In the genomic region with DNA sequence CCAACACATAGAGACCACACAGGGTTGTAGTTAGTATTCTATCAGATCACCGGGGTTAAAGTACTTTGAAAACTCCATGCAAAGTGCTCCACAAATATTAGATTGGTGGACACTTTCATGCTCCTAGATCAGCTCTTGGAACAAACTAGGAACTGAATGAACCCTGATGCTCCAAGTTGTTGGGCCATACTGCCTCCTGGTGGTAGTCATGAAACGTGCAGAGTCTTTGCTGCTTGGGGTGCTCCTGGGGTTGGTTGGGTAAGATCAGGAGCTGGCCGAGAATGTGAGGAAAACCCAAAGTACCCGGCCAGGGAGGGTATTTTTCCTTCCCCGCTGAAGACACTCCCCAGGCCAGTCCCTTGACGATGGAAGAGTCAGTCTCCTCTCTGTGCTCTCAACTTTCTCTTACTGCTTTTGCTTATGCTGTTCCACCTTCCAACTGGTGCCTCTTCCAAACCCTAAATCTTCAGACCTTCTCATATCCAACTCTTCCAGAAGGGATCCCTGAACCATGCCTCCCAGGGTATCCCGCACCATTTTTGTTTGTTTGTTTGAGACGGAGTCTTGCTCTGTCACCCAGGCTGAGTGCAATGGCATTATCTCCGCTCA, we compare ENCODE assay signal across 8 cellular contexts. TPM values are rescaled to one million over a fixed set of nuclear protein-coding genes. Genes with fewer than 3 reads are reported as not detected.
DNase-seq lines count a peak whose midpoint lies in the region; ATAC-seq and TF ChIP-seq lines count a peak whose summit lies in the region.

No MANE protein-coding gene starts in this region.

- POLR2A ChIA-PET in activated CD4-positive, alpha-beta memory T cell treated with anti-CD3 and anti-CD28 coated beads, Interleukin-2, amount 10 ng/mL, durations not matched to agents 7 days and 5 days (lab: Charles Lee): interaction anchor here (0.6 to 1.6 kb wide), 2 partner anchors 324 to 327 kb away, joined by 3 to 6 read pairs; partner anchors contain the start of gene CNNM2

- no peaks in the 10 kb centered on the region for H3K36me3 Mint-ChIP-seq in activated CD4-positive, alpha-beta memory T cell treated with anti-CD3 and anti-CD28 coated beads, Interleukin-2, amount 10 ng/mL, durations not matched to agents 7 days and 5 days (ENCODE audit: low read depth)

- H3K4me1 Mint-ChIP-seq in activated CD4-positive, alpha-beta memory T cell treated with anti-CD3 and anti-CD28 coated beads, Interleukin-2, amount 10 ng/mL, durations not matched to agents 7 days and 5 days: peaks cover 23% of the 10 kb centered on the region

- peaks cover 5% of the 10 kb centered on the region for H3K27me3 Mint-ChIP-seq in activated CD4-positive, alpha-beta memory T cell treated with anti-CD3 and anti-CD28 coated beads, Interleukin-2, amount 10 ng/mL, durations not matched to agents 7 days and 5 days

- no peak for ATAC-seq in GM18858 (IDR thresholded peaks at IDR 0.05; ENCODE audit: unreplicated experiment)

- no peaks in the 10 kb centered on the region for H3K9me3 Mint-ChIP-seq in activated CD4-positive, alpha-beta memory T cell treated with anti-CD3 and anti-CD28 coated beads, Interleukin-2, amount 10 ng/mL, durations not matched to agents 7 days and 5 days

- CTCF ChIA-PET in activated CD4-positive, alpha-beta memory T cell treated with anti-CD3 and anti-CD28 coated beads, Interleukin-2, amount 10 ng/mL, durations not matched to agents 7 days and 5 days (lab: Charles Lee): interaction anchor here (0.6 to 3.0 kb wide), 35 partner anchors 10 to 530 kb away, joined by 3 to 36 read pairs (median 4); partner anchors contain the start of genes ARL3, CNNM2, CYP17A1 and NT5C2

- no peak overlapping the region for H3K4me3 Mint-ChIP-seq in activated CD4-positive, alpha-beta memory T cell treated with anti-CD3 and anti-CD28 coated beads, Interleukin-2, amount 10 ng/mL, durations not matched to agents 7 days and 5 days

- TF ChIP-seq CTCF in AG09319 (IDR thresholded peaks at IDR 0.05; ENCODE audit: low read depth, low read length): peak; percentile 96

- H3K27ac Mint-ChIP-seq in activated CD4-positive, alpha-beta memory T cell treated with anti-CD3 and anti-CD28 coated beads, Interleukin-2, amount 10 ng/mL, durations not matched to agents 7 days and 5 days: no peak overlapping the region

- DNase-seq in AG09319 (ENCODE audit: extremely low read depth, low read depth): peak; percentile 59
- peak; percentile 71 for DNase-seq in GM19238 (ENCODE audit: insufficient read length, low spot score)
- peak; percentile 49 for DNase-seq in NCI-H748 treated with DMSO at 0.1 percent for 48 hours (lab: John Stamatoyannopoulos, UW)
- peak; percentile 69 for DNase-seq in activated CD4-positive, alpha-beta memory T cell treated with anti-CD3 and anti-CD28 coated beads, Interleukin-2, amount 10 ng/mL, durations not matched to agents 7 days and 5 days
- DNase-seq in effector CD8-positive, alpha-beta T cell (lab: John Stamatoyannopoulos, UW): peak; percentile 39
- peak; percentile 96 for DNase-seq in medulla oblongata (ENCODE audit: extremely low spot score)
- peak; percentile 19 to 22 for DNase-seq in stimulated activated CD8-positive, alpha-beta memory T cell treated with anti-CD3 and anti-CD28 coated beads, Interleukin-15, amount 100 ng/mL, for 48 hours (ENCODE audit: low read depth in 2 of 2)

RNA-seq across cellular contexts. Expression of gene RPEL1, which starts 0.9 kb away (rescaled TPM):
- total RNA-seq in activated CD4-positive, alpha-beta memory T cell treated with anti-CD3 and anti-CD28 coated beads, Interleukin-2, amount 10 ng/mL, durations not matched to agents 7 days and 5 days: under 1 TPM in 1 of 2 experiments, not detected in 1; 0.13 TPM

RNA-seq across cellular contexts. Expression of gene INA, which starts 32.2 kb away (rescaled TPM):
- total RNA-seq in activated CD4-positive, alpha-beta memory T cell treated with anti-CD3 and anti-CD28 coated beads, Interleukin-2, amount 10 ng/mL, durations not matched to agents 7 days and 5 days: under 1 TPM; 0.08 to 0.13 TPM

RNA-seq across cellular contexts. Expression of gene NT5C2, which starts 51.7 kb away (rescaled TPM):
- 10 to 100 TPM; 71.8 to 74.0 TPM for total RNA-seq in activated CD4-positive, alpha-beta memory T cell treated with anti-CD3 and anti-CD28 coated beads, Interleukin-2, amount 10 ng/mL, durations not matched to agents 7 days and 5 days

Comparison
In these comparisons a context has a peak if more than half of its experiments do, and no peak if none do; other contexts are left out.
1. DNase-seq: peak in every context shown above with its lines; median percentile 96 in medulla oblongata; 71 in GM19238; 69 in activated CD4-positive, alpha-beta memory T cell treated with anti-CD3 and anti-CD28 coated beads, Interleukin-2, amount 10 ng/mL, durations not matched to agents 7 days and 5 days; 59 in AG09319; 49 in NCI-H748 treated with DMSO at 0.1 percent for 48 hours; 39 in effector CD8-positive, alpha-beta T cell; 20 in stimulated activated CD8-positive, alpha-beta memory T cell treated with anti-CD3 and anti-CD28 coated beads, Interleukin-15, amount 100 ng/mL, for 48 hours.